26 cellular contexts compared by ENCODE assay signal in genomic region chr7:151691449-151691848, GRCh38.
DNase-seq lines count a peak whose midpoint lies in the region; ATAC-seq, FAIRE-seq and TF ChIP-seq lines count a peak whose summit lies in the region.
"Had no signal": no experiment of that assay in that cellular context is flagged by ENCODE, and none has a peak within 500 bp of the region (broad histone marks: within the 10 kb centered on the region; RNA-seq: fewer than 3 reads in every experiment).

No MANE protein-coding gene starts in this region.

- no TSS peak for BruUV-seq in HepG2 (replicated peaks; lab: Mats Ljungman, UMichigan)

- DNase-seq in cardiac muscle cell (ENCODE audit: low read depth in 1 of 2, low spot score in 1 of 2): no peak
- DNase-seq in Right ventricle myocardium inferior (ENCODE audit: missing footprints): no peak
- DNase-seq in HepG2 (ENCODE audit: low spot score): no peak
- DNase-seq in right lobe of liver: no peak
- no peak for DNase-seq in RCC 7860 (ENCODE audit: low spot score)
- no peak for DNase-seq in glomerular visceral epithelial cell (ENCODE audit: extremely low spot score)
- no peak for DNase-seq in activated CD8-positive, alpha-beta memory T cell treated with anti-CD3 and anti-CD28 coated beads, Interleukin-2, amount 50 U/mL, for 48 hours
- DNase-seq: ACHN; BE2C; C1 segment of cervical spinal cord; CD4-positive, alpha-beta memory T cell; CD4-positive, CD25-positive, alpha-beta regulatory T cell; CD8-positive, alpha-beta memory T cell; COR-L47; DMS 273 treated with DMSO at 0.1 percent for 48 hours; DMS153; DMS53; DMS79; DND-41; EL; GDM1 had no signal

- TF ChIP-seq CTCF in cardiac muscle cell (IDR thresholded peaks at IDR 0.05; ENCODE audit: low read depth, low read length) (no peak), HepG2 (CRISPR knock-in tag; IDR thresholded peaks at IDR 0.05) (no peak), right lobe of liver (IDR thresholded peaks at IDR 0.05) (no peak)

- no peak overlapping the region for H3K4me3 ChIP-seq in cardiac muscle cell
- H3K4me3 ChIP-seq in HepG2 (replicated peaks in 1 of 3; ENCODE audit: insufficient read depth in 1 of 3, low read depth in 2 of 3, low read length in 3 of 3): no peak overlapping the region
- H3K4me3 ChIP-seq in right lobe of liver: no peak overlapping the region
- H3K4me3 ChIP-seq: BLaER1, GM12878 had no signal

- FAIRE-seq in HepG2 (lab: Jason Lieb, UNC) (no peak), RCC 7860 (lab: Jason Lieb, UNC) (peak; percentile 16)
- FAIRE-seq: GM12878, GM12892, GM18507 had no signal

- POLR2A ChIA-PET in HepG2 (lab: Yijun Ruan, JAX): no interaction called here

- H4K20me1 ChIP-seq in HepG2 (ENCODE audit: insufficient read depth, low read length): no peaks in the 10 kb centered on the region
- H4K20me1 ChIP-seq: BLaER1 had no signal

- no peak overlapping the region for H3K9ac ChIP-seq in HepG2 (ENCODE audit: insufficient read depth, low read depth, low read length)
- H3K9ac ChIP-seq: BLaER1 had no signal

- intact Hi-C loops in Right ventricle myocardium inferior (cut with DNase I): loop anchor here (2.0 to 5.0 kb wide), 2 partner anchors 15 to 64 kb away; no protein-coding TSS in a partner anchor
- intact Hi-C loops in HepG2 (cut with micrococcal nuclease; ENCODE audit: unreplicated experiment): no loop called here
- intact Hi-C loops in right lobe of liver (cut with DNase I): no loop called here

- no peak for ATAC-seq in Right ventricle myocardium inferior
- ATAC-seq in HepG2: no peak
- ATAC-seq in right lobe of liver: no peak
- ATAC-seq: GM12878 had no signal

- TF ChIP-seq POLR2A in HepG2 (IDR thresholded peaks at IDR 0.05; ENCODE audit: insufficient read depth in 1 of 2, low read depth in 2 of 2, low read length in 2 of 2) (no peak), right lobe of liver (IDR thresholded peaks at IDR 0.05) (no peak)

- no peaks in the 10 kb centered on the region for H3K36me3 ChIP-seq in cardiac muscle cell
- H3K36me3 ChIP-seq in HepG2 (replicated peaks in 1 of 2; ENCODE audit: control insufficient read depth in 1 of 2, insufficient read depth in 2 of 2, low read length in 2 of 2): no peaks in the 10 kb centered on the region
- peaks cover 0 to 5% (median 0%) of the 10 kb centered on the region in 4 donors for H3K36me3 ChIP-seq in right lobe of liver
- H3K36me3 ChIP-seq: BE2C, BLaER1 had no signal

- WGBS in HepG2 (ENCODE audit: low lambda C conversion rate): 62% methylated on average over 2 of the region's 2 CpGs
- 88% methylated on average over 2 of the region's 2 CpGs for WGBS in right lobe of liver (ENCODE audit: insufficient coverage, low coverage, low lambda C conversion rate, missing lambda C conversion rate)

- H3K27ac ChIP-seq in cardiac muscle cell: peak overlapping the region; percentile 87
- H3K27ac ChIP-seq in HepG2 (ENCODE audit: extremely low read length, insufficient read depth, low read length): no peak overlapping the region
- no peak overlapping the region for H3K27ac ChIP-seq in right lobe of liver
- H3K27ac ChIP-seq: 22Rv1, BLaER1 had no signal

- in situ Hi-C loops in HepG2 (cut with HindIII; ENCODE audit: extremely low pct_ligation_motif_present, low pct_unique_long_range_greater_than_20kb): no loop called here

- TF ChIP-seq RAD21 in HepG2 (CRISPR knock-in tag; IDR thresholded peaks at IDR 0.05): no peak

- H3K4me2 ChIP-seq in HepG2 (ENCODE audit: low read depth, low read length): no peak overlapping the region
- H3K4me2 ChIP-seq: BLaER1 had no signal

- H3K4me1 ChIP-seq in cardiac muscle cell (ENCODE audit: low read depth): peaks cover 74% of the 10 kb centered on the region
- H3K4me1 ChIP-seq in HepG2 (ENCODE audit: insufficient read depth, low read length): peaks cover 31% of the 10 kb centered on the region
- peaks cover 0 to 20% (median 8%) of the 10 kb centered on the region in 4 donors for H3K4me1 ChIP-seq in right lobe of liver

- H2AFZ ChIP-seq in HepG2 (ENCODE audit: low read length): no peak overlapping the region

- H3K79me2 ChIP-seq in HepG2 (ENCODE audit: insufficient read depth, low read length): no peaks in the 10 kb centered on the region

- CTCF ChIA-PET in HepG2 (lab: Yijun Ruan, JAX; ENCODE audit: low intra/inter-chr PET ratio, low total read pairs): no interaction called here

- H3K27me3 ChIP-seq in cardiac muscle cell (no peaks in the 10 kb centered on the region), HepG2 (ENCODE audit: control insufficient read depth in 1 of 2, insufficient read depth in 2 of 2, low read length in 2 of 2) (0 out of 5 replicates have a peak, but pooled peaks cover 0 to 11% of the 10 kb centered on the region in 2 experiments), right lobe of liver (no peaks in the 10 kb centered on the region)
- H3K27me3 ChIP-seq: BE2C, BLaER1 had no signal

- H3K9me3 ChIP-seq in cardiac muscle cell (ENCODE audit: low read depth): no peaks in the 10 kb centered on the region
- no peaks in the 10 kb centered on the region for H3K9me3 ChIP-seq in HepG2 (ENCODE audit: low read length)
- no peaks in the 10 kb centered on the region for H3K9me3 ChIP-seq in right lobe of liver
- H3K9me3 ChIP-seq: BE2C, BLaER1 had no signal

- TF ChIP-seq EP300 in HepG2 (IDR thresholded peaks at IDR 0.05; ENCODE audit: low read depth in 2 of 2, low read length in 2 of 2) (no peak), HepG2 (CRISPR knock-in tag; IDR thresholded peaks at IDR 0.05; ENCODE audit: borderline replicate concordance) (no peak)

TF ChIP-seq in HepG2, 621 proteins besides CTCF, POLR2A, EP300 and RAD21:
- TF ChIP-seq AGO2 (optimal IDR thresholded peaks at IDR 0.05; ENCODE audit: low read depth, low read length) (no peak), ZNF7 (CRISPR knock-in tag; IDR thresholded peaks at IDR 0.05) (peak; percentile 71)
